In the genomic region with DNA sequence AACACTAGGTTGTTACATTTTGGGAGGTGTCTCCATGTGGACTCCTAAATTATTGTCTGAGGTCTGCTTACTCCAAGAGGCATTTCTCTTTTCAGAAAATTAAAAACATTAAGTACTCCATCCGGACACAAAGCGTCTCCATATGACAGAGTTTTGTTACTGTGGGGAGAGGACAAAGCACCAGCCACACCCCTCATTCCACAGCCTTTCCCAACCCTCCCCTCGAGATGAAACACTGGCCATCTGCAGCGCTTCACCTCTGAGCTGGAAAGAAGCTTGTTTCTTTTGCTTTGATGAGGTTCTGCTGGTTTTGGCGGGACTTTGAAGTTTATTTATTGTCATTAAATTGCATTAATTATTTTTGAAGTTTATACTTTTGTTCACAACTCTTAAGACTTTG, we compare ENCODE assay signal across 16 cellular contexts. TPM values are rescaled to one million over a fixed set of nuclear protein-coding genes. Genes with fewer than 3 reads are reported as not detected.
DNase-seq lines count a peak whose midpoint lies in the region; ATAC-seq, FAIRE-seq and TF ChIP-seq lines count a peak whose summit lies in the region.
"Had no signal": no experiment of that assay in that cellular context is flagged by ENCODE, and none has a peak within 500 bp of the region (broad histone marks: within the 10 kb centered on the region; RNA-seq: fewer than 3 reads in every experiment).

No MANE protein-coding gene starts in this region.

- no peak overlapping the region for H3K27ac ChIP-seq in HepG2 (ENCODE audit: extremely low read length, insufficient read depth, low read length)
- H3K27ac ChIP-seq in right lobe of liver, result no peak overlapping the region

- peaks cover 30% of the 10 kb centered on the region for H3K4me1 Mint-ChIP-seq in mesothelial cell of epicardium

- no peak overlapping the region for H3K4me2 ChIP-seq in HepG2 (ENCODE audit: low read depth, low read length)

- no peaks in the 10 kb centered on the region for H4K20me1 ChIP-seq in HepG2 (ENCODE audit: insufficient read depth, low read length)

- intact Hi-C loops in HepG2 (cut with micrococcal nuclease; ENCODE audit: unreplicated experiment), result loop anchor here (5.0 kb wide), 1 partner anchor 59 kb away; no protein-coding TSS in a partner anchor
- intact Hi-C loops in right lobe of liver (cut with DNase I), result no loop called here

- H3K27me3 ChIP-seq in HepG2 (ENCODE audit: control insufficient read depth in 1 of 2, insufficient read depth in 2 of 2, low read length in 2 of 2) (peaks cover 9 to 41% of the 10 kb centered on the region in 2 experiments; a peak in 4 of 5 replicates), right lobe of liver (no peaks in the 10 kb centered on the region)

- DNase-seq in HepG2 (ENCODE audit: low spot score), result no peak
- no peak for DNase-seq in right lobe of liver
- peak; percentile 31 for DNase-seq in astrocyte of the cerebellum (ENCODE audit: low read depth)
- DNase-seq in mesothelial cell of epicardium (ENCODE audit: low spot score in 2 of 2, unreplicated experiment in 2 of 2), result no peak
- peak; percentile 88 for DNase-seq in urothelium cell line (ENCODE audit: low spot score)
- no peak for DNase-seq in SHP77 treated with DMSO at 0.1 percent for 48 hours (lab: John Stamatoyannopoulos, UW)
- DNase-seq in NCI-H2171 treated with DMSO at 0.1 percent for 48 hours (lab: John Stamatoyannopoulos, UW), result no peak
- DNase-seq in NAMALWA (ENCODE audit: low spot score), result no peak
- DNase-seq: activated CD4-positive, CD25-positive, alpha-beta regulatory T cell treated with anti-CD3 and anti-CD28 coated beads, Interleukin-2, amount 50 U/mL, for 72 hours; left cardiac atrium; NCI-H1048; nephron progenitor cell; small intestine had no signal

- POLR2A ChIA-PET in HepG2 (lab: Yijun Ruan, JAX), result no interaction called here

- ATAC-seq in HepG2 (0 out of 3 replicates have a peak, but pooled peaks have one; percentile 19), right lobe of liver (no peak)

- H3K4me3 ChIP-seq in HepG2 (replicated peaks in 1 of 3; ENCODE audit: insufficient read depth in 1 of 3, low read depth in 2 of 3, low read length in 3 of 3), result no peak overlapping the region
- H3K4me3 ChIP-seq in right lobe of liver, result no peak overlapping the region
- no peak overlapping the region for H3K4me3 ChIP-seq in astrocyte of the cerebellum (ENCODE audit: low read depth, low read length)

- no peak for TF ChIP-seq POLR2A in HepG2 (IDR thresholded peaks at IDR 0.05; ENCODE audit: insufficient read depth in 1 of 2, low read depth in 2 of 2, low read length in 2 of 2)
- no peak for TF ChIP-seq POLR2A in right lobe of liver (IDR thresholded peaks at IDR 0.05)

- peak overlapping the region; percentile 91 for H3K27ac Mint-ChIP-seq in mesothelial cell of epicardium

- H3K79me2 ChIP-seq in HepG2 (ENCODE audit: insufficient read depth, low read length), result no peaks in the 10 kb centered on the region

- peaks cover 13% of the 10 kb centered on the region for H3K27me3 Mint-ChIP-seq in mesothelial cell of epicardium (ENCODE audit: low read depth)

- no peak for TF ChIP-seq RAD21 in HepG2 (CRISPR knock-in tag; IDR thresholded peaks at IDR 0.05)

- H3K9me3 ChIP-seq in HepG2 (ENCODE audit: low read length), result peaks cover 5% of the 10 kb centered on the region; the same call in 1 of the 2 replicates
- H3K9me3 ChIP-seq in right lobe of liver, result no peaks in the 10 kb centered on the region

- H3K36me3 ChIP-seq in HepG2 (replicated peaks in 1 of 2; ENCODE audit: control insufficient read depth in 1 of 2, insufficient read depth in 2 of 2, low read length in 2 of 2), result no peaks in the 10 kb centered on the region
- H3K36me3 ChIP-seq in right lobe of liver, result no peaks in the 10 kb centered on the region

- H3K36me3 Mint-ChIP-seq in mesothelial cell of epicardium, result peaks cover 4% of the 10 kb centered on the region

- H3K9ac ChIP-seq in HepG2 (ENCODE audit: insufficient read depth, low read depth, low read length), result no peak overlapping the region

- H3K4me1 ChIP-seq in HepG2 (ENCODE audit: insufficient read depth, low read length) (peaks cover 20% of the 10 kb centered on the region), right lobe of liver (no peaks in the 10 kb centered on the region)

- in situ Hi-C loops in HepG2 (cut with HindIII; ENCODE audit: extremely low pct_ligation_motif_present, low pct_unique_long_range_greater_than_20kb), result no loop called here
- in situ Hi-C loops in astrocyte of the cerebellum (cut with HindIII; ENCODE audit: low sequenced_read_pairs), result loop anchor here (10.0 kb wide), 1 partner anchor 64 kb away; no protein-coding TSS in a partner anchor

- no peak for TF ChIP-seq EP300 in HepG2 (IDR thresholded peaks at IDR 0.05; ENCODE audit: low read depth in 2 of 2, low read length in 2 of 2)
- no peak for TF ChIP-seq EP300 in HepG2 (CRISPR knock-in tag; IDR thresholded peaks at IDR 0.05; ENCODE audit: borderline replicate concordance)

- peaks cover 9% of the 10 kb centered on the region for H3K9me3 Mint-ChIP-seq in mesothelial cell of epicardium

- CTCF ChIA-PET in HepG2 (lab: Yijun Ruan, JAX; ENCODE audit: low intra/inter-chr PET ratio, low total read pairs), result no interaction called here

- 1% methylated on average over 5 of the region's 5 CpGs for WGBS in HepG2 (ENCODE audit: low lambda C conversion rate)
- WGBS in right lobe of liver (ENCODE audit: insufficient coverage, low coverage, low lambda C conversion rate, missing lambda C conversion rate), result 63% methylated on average over 5 of the region's 5 CpGs

- H3K4me3 Mint-ChIP-seq in mesothelial cell of epicardium, result no peak overlapping the region
- H3K4me3 Mint-ChIP-seq: nephron progenitor cell had no signal

- no TSS peak for BruUV-seq in HepG2 (replicated peaks; lab: Mats Ljungman, UMichigan)

- TF ChIP-seq CTCF in HepG2 (CRISPR knock-in tag; IDR thresholded peaks at IDR 0.05) (no peak), right lobe of liver (IDR thresholded peaks at IDR 0.05) (no peak), astrocyte of the cerebellum (IDR thresholded peaks at IDR 0.05; ENCODE audit: low read depth, low read length, missing control alignments) (no peak), mesothelial cell of epicardium (IDR thresholded peaks at IDR 0.05; ENCODE audit: unreplicated experiment) (no peak)

- H2AFZ ChIP-seq in HepG2 (ENCODE audit: low read length), result no peak overlapping the region

- FAIRE-seq in HepG2 (lab: Jason Lieb, UNC) (no peak), urothelium cell line (lab: Jason Lieb, UNC) (no peak)
- FAIRE-seq: D721Med, small intestine had no signal

TF ChIP-seq in HepG2, 621 proteins besides CTCF, POLR2A, EP300 and RAD21 (continues in another document):
- TF ChIP-seq ZNF558 (CRISPR knock-in tag; IDR thresholded peaks at IDR 0.05; ENCODE audit: borderline replicate concordance) (no peak), TAF1 (CRISPR knock-in tag; IDR thresholded peaks at IDR 0.05) (no peak), ZFP36 (IDR thresholded peaks at IDR 0.05; ENCODE audit: borderline replicate concordance, low read depth, low read length, partially characterized antibody) (no peak), ZNF34 (CRISPR knock-in tag; IDR thresholded peaks at IDR 0.05; ENCODE audit: borderline replicate concordance) (no peak)
- TF ChIP-seq, protein P1, sequence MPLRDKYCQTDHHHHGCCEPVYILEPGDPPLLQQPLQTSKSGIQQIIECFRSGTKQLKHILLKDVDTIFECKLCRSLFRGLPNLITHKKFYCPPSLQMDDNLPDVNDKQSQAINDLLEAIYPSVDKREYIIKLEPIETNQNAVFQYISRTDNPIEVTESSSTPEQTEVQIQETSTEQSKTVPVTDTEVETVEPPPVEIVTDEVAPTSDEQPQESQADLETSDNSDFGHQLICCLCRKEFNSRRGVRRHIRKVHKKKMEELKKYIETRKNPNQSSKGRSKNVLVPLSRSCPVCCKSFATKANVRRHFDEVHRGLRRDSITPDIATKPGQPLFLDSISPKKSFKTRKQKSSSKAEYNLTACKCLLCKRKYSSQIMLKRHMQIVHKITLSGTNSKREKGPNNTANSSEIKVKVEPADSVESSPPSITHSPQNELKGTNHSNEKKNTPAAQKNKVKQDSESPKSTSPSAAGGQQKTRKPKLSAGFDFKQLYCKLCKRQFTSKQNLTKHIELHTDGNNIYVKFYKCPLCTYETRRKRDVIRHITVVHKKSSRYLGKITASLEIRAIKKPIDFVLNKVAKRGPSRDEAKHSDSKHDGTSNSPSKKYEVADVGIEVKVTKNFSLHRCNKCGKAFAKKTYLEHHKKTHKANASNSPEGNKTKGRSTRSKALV (CRISPR knock-in tag; IDR thresholded peaks at IDR 0.05), result no peak

RNA-seq across cellular contexts. Expression of a gene that starts 27.7 kb away (rescaled TPM):
- total RNA-seq in HepG2 (2016; rRNA removed; fragmentation: Illumina TruSeq; extraction: Trizol) (0.53 and 0.94 TPM in 2 replicates), right lobe of liver (1 to 10 TPM in 4 of 6 experiments, under 1 TPM in 2; 0.93 to 2.9 (median 2.2) TPM), mesothelial cell of epicardium (52.8 to 65.1 TPM (median 63.4 TPM) in 3 replicates)
- total RNA-seq in HepG2 (2016; cell fraction: cytosol; rRNA removed; fragmentation: Illumina TruSeq; extraction: Trizol; ENCODE audit: low read depth), result 0.26 and 0.91 TPM in 2 replicates
- total RNA-seq in HepG2 (2016; cell fraction: insoluble cytoplasmic fraction; rRNA removed; fragmentation: Illumina TruSeq; extraction: Trizol), result 0.77 and 1.1 TPM in 2 replicates
- total RNA-seq in HepG2 (2016; cell fraction: membrane; rRNA removed; fragmentation: Illumina TruSeq; extraction: Trizol), result 0.48 and 0.90 TPM in 2 replicates
- total RNA-seq in HepG2 (2016; cell fraction: nucleus; rRNA removed; fragmentation: Illumina TruSeq; extraction: Trizol), result 0.81 and 2.0 TPM in 2 replicates
- 0.81 and 0.82 TPM in 2 replicates for polyA plus RNA-seq in HepG2 (2011; rRNA removed)
- polyA plus RNA-seq in HepG2 (2011; cell fraction: cytosol; rRNA removed), result 0.13 and 0.70 TPM in 2 replicates
- polyA plus RNA-seq in HepG2 (2011; cell fraction: nucleus; rRNA removed), result 10.6 and 14.1 TPM in 2 replicates
- polyA plus RNA-seq in HepG2 (2012), result 0.39 and 0.79 TPM in 2 replicates
- polyA plus RNA-seq in HepG2 (2016; cell fraction: cytosol; fragmentation: Illumina TruSeq; extraction: Trizol; ENCODE audit: low read depth), result 0.59 and 0.60 TPM in 2 replicates
- 1.1 and 1.2 TPM in 2 replicates for polyA plus RNA-seq in HepG2 (2016; cell fraction: insoluble cytoplasmic fraction; fragmentation: Illumina TruSeq; extraction: Trizol; ENCODE audit: low read depth)
- polyA plus RNA-seq in HepG2 (2016; cell fraction: membrane; fragmentation: Illumina TruSeq; extraction: Trizol; ENCODE audit: low read depth), result 0.76 and 0.84 TPM in 2 replicates
- polyA plus RNA-seq in HepG2 (2016; cell fraction: nucleus; fragmentation: Illumina TruSeq; extraction: Trizol; ENCODE audit: insufficient read depth, low read depth), result 5.1 and 6.3 TPM in 2 replicates
- polyA minus RNA-seq in HepG2 (2011; rRNA and poly(A)+ RNA removed; ENCODE audit: low replicate concordance), result 1.6 TPM in 1 of 2 replicates, not detected in the other
- polyA minus RNA-seq in HepG2 (2011; cell fraction: cytosol; rRNA and poly(A)+ RNA removed), result 0.30 and 0.62 TPM in 2 replicates
- polyA minus RNA-seq in HepG2 (2011; cell fraction: nucleus; rRNA and poly(A)+ RNA removed), result 0.62 and 1.0 TPM in 2 replicates
- total RNA-seq: HT1080 had no signal
- polyA plus RNA-seq: AG04450 had no signal

Comparison
In these comparisons a context has a peak if more than half of its experiments do, and no peak if none do; other contexts are left out.
1. DNase-seq: peak in astrocyte of the cerebellum (single experiment) and urothelium cell line (single experiment); none in HepG2 (single experiment), right lobe of liver (0 of 3), mesothelial cell of epicardium (0 of 2), SHP77 treated with DMSO at 0.1 percent for 48 hours (single experiment), NCI-H2171 treated with DMSO at 0.1 percent for 48 hours (single experiment) and NAMALWA (single experiment).
2. RNA of a gene that starts 27.7 kb away (total RNA-seq): 52.8 to 65.1 TPM in mesothelial cell of epicardium; 0.93 to 2.9 TPM in right lobe of liver and 0.26 to 2.0 TPM in HepG2; every median in the first group is over 10 times any median in the second.